Comparison of ENCODE assay signal across 1 cellular context in the genomic region with DNA sequence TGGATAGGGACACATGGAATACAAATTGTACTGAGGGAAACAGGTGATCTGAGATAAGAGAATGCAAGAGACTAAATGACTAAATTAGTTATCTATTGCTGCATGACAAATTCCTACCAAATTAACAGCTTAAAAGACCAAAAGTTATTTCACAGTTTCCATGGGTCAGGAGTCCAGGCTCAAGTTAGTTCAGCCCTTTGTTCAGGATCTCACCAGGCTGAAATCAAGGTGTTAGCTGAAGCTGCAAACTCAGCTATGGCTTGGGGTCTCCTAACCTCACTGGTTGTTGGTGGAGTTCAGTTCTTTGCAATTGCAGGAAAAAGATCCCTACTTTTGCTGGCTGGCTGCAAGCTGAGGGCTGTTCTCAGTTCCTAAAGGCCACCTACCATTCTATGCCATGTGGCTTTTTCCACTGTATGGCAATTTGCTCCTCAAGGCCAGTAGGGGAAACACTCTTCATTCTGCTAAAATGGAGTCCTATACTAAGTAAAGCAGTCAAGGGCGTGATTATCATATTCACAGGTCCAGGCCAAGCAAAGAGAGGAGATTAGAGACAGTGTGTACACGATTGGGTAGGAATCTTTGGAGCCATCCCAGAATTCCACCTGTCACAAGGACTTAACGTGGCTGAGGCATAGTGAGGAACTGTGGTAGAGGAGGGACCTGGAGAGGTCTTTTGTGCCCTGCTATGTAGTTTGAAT.
TF ChIP-seq lines count a peak whose summit lies in the region.

No MANE protein-coding gene starts in this region.

TF ChIP-seq in liver, 16 proteins besides CTCF, POLR2A, EP300 and RAD21 (continued from another document):
- peak; percentile 18 for TF ChIP-seq HNF4A (conservative IDR thresholded peaks at IDR 0.05)
TF ChIP-seq in liver: peak in this region for 1.
